17 cellular contexts compared by ENCODE assay signal in genomic region chr7:99561735-99562051, GRCh38. TPM values are rescaled to one million over a fixed set of nuclear protein-coding genes. Genes with fewer than 3 reads are reported as not detected.
DNase-seq lines count a peak whose midpoint lies in the region; ATAC-seq and TF ChIP-seq lines count a peak whose summit lies in the region.
"Had no signal": no experiment of that assay in that cellular context is flagged by ENCODE, and none has a peak within 500 bp of the region (broad histone marks: within the 10 kb centered on the region; RNA-seq: fewer than 3 reads in every experiment).

No MANE protein-coding gene starts in this region.

- peak overlapping the region; percentile 86 for H3K27ac ChIP-seq in HUES48 (ENCODE audit: low read depth, low read length)
- peak overlapping the region; percentile 75 for H3K27ac ChIP-seq in osteoblast (ENCODE audit: low read depth, low read length)
- no peak overlapping the region for H3K27ac ChIP-seq in tibial artery

- peaks cover 37% of the 10 kb centered on the region for H3K4me1 Mint-ChIP-seq in CD14-positive monocyte

- H3K4me3 ChIP-seq in HUES48 (ENCODE audit: low read depth, low read length) (no peak overlapping the region), epithelial cell of esophagus (ENCODE audit: low read length) (peak overlapping the region; percentile 30), osteoblast (ENCODE audit: insufficient read depth, low read length) (no peak overlapping the region), tibial artery (no peak overlapping the region)
- H3K4me3 ChIP-seq: left lung had no signal

- H3K4me3 Mint-ChIP-seq in CD14-positive monocyte: no peak overlapping the region
- H3K4me3 Mint-ChIP-seq: activated CD4-positive, alpha-beta T cell treated with anti-CD3 and anti-CD28 coated beads, Interleukin-2, amount 10 ng/mL, durations not matched to agents 7 days and 5 days had no signal

- H2AFZ ChIP-seq in osteoblast (ENCODE audit: low read length): no peak overlapping the region

- H3K36me3 Mint-ChIP-seq in CD14-positive monocyte: peaks cover 50 to 67% of the 10 kb centered on the region in 2 donors

- H3K4me2 ChIP-seq in osteoblast (ENCODE audit: insufficient read depth, low read length): no peak overlapping the region

- TF ChIP-seq CTCF in CD14-positive monocyte (IDR thresholded peaks at IDR 0.05): no peak
- no peak for TF ChIP-seq CTCF in epithelial cell of esophagus (IDR thresholded peaks at IDR 0.05; ENCODE audit: insufficient read depth, low read depth, low read length, missing control alignments)
- TF ChIP-seq CTCF in osteoblast (IDR thresholded peaks at IDR 0.05; ENCODE audit: extremely low read depth, low read depth, low read length): no peak
- no peak for TF ChIP-seq CTCF in tibial artery (IDR thresholded peaks at IDR 0.05)

- intact Hi-C loops in CD14-positive monocyte (cut with micrococcal nuclease) (no loop called here), tibial artery (cut with DNase I; ENCODE audit: low total_unique reads) (no loop called here)

- H3K27me3 ChIP-seq in HUES48 (ENCODE audit: control insufficient read depth, insufficient read depth, low read length) (no peaks in the 10 kb centered on the region), osteoblast (ENCODE audit: insufficient read depth, low read length) (no peaks in the 10 kb centered on the region), tibial artery (no peaks in the 10 kb centered on the region)
- H3K27me3 ChIP-seq: left lung had no signal

- DNase-seq in CD14-positive monocyte (ENCODE audit: low spot score) (no peak), epithelial cell of esophagus (ENCODE audit: low read depth) (no peak), osteoblast (ENCODE audit: insufficient read length, low spot score, missing footprints) (no peak), tibial artery (no peak), cerebellar cortex (ENCODE audit: low spot score) (no peak), putamen (ENCODE audit: low spot score) (no peak)
- DNase-seq: activated CD4-positive, alpha-beta T cell treated with anti-CD3 and anti-CD28 coated beads, Interleukin-2, amount 10 ng/mL, durations not matched to agents 7 days and 5 days; DMS79; GOT3; left lung; NCI-H1105; NCI-H226; right cardiac atrium; SHP77; stimulated activated CD4-positive, alpha-beta T cell treated with anti-CD3 and anti-CD28 coated beads, Interleukin-2, amount 100 ng/mL, for 48 hours had no signal

- no peaks in the 10 kb centered on the region for H3K9me3 Mint-ChIP-seq in CD14-positive monocyte
- H3K9me3 Mint-ChIP-seq: activated CD4-positive, alpha-beta T cell treated with anti-CD3 and anti-CD28 coated beads, Interleukin-2, amount 10 ng/mL, durations not matched to agents 7 days and 5 days had no signal

- H3K4me1 ChIP-seq in HUES48 (ENCODE audit: control insufficient read depth, insufficient read depth, low read length) (peaks cover 5% of the 10 kb centered on the region; the same call in 1 of the 2 replicates), osteoblast (ENCODE audit: insufficient read depth, low read length) (peaks cover 41% of the 10 kb centered on the region), tibial artery (peaks cover 0 to 37% (median 23%) of the 10 kb centered on the region in 4 donors)

- peak overlapping the region in 4 of 7 donors; percentile 76 to 91 (median 86) for H3K27ac Mint-ChIP-seq in CD14-positive monocyte

- ATAC-seq in GM21825 (IDR thresholded peaks at IDR 0.05; ENCODE audit: unreplicated experiment): no peak
- ATAC-seq: left lung, right cardiac atrium had no signal

- no peaks in the 10 kb centered on the region for H3K9me3 ChIP-seq in HUES48 (ENCODE audit: control insufficient read depth, insufficient read depth, low read length)
- H3K9me3 ChIP-seq in osteoblast (ENCODE audit: low read depth, low read length): no peaks in the 10 kb centered on the region
- H3K9me3 ChIP-seq in tibial artery: no peaks in the 10 kb centered on the region
- H3K9me3 ChIP-seq: left lung had no signal

- peaks cover 0 to 2% (median 0%) of the 10 kb centered on the region in 3 donors for H3K27me3 Mint-ChIP-seq in CD14-positive monocyte (ENCODE audit: low read depth in 3 of 3)
- H3K27me3 Mint-ChIP-seq: activated CD4-positive, alpha-beta T cell treated with anti-CD3 and anti-CD28 coated beads, Interleukin-2, amount 10 ng/mL, durations not matched to agents 7 days and 5 days had no signal

- H3K36me3 ChIP-seq in HUES48 (ENCODE audit: control insufficient read depth, insufficient read depth, low read length) (peaks cover 65% of the 10 kb centered on the region), osteoblast (ENCODE audit: insufficient read depth, low read length) (peaks cover 54% of the 10 kb centered on the region), tibial artery (peaks cover 45 to 67% (median 54%) of the 10 kb centered on the region in 3 donors)

- peaks cover 81% of the 10 kb centered on the region for H3K79me2 ChIP-seq in osteoblast (ENCODE audit: insufficient read depth, low read length)

- peaks cover 27% of the 10 kb centered on the region for H4K20me1 ChIP-seq in osteoblast (ENCODE audit: insufficient read depth, low read length)

- H3K9ac ChIP-seq in HUES48 (ENCODE audit: low read depth, low read length): no peak overlapping the region

RNA-seq across cellular contexts. Expression of gene ZNF655, which starts 3.3 kb away (rescaled TPM):
- 10 to 100 TPM; 61.6 to 62.2 TPM for polyA plus RNA-seq in CD14-positive monocyte
- total RNA-seq in osteoblast: 75.1 and 76.7 TPM in 2 replicates

RNA-seq across cellular contexts. Expression of gene FAM200A, which starts 9.8 kb away (rescaled TPM):
- polyA plus RNA-seq in CD14-positive monocyte: 1 to 10 TPM; 1.2 to 1.3 TPM
- 7.6 and 8.5 TPM in 2 replicates for total RNA-seq in osteoblast

RNA-seq across cellular contexts. Expression of gene TMEM225B, which starts 36.4 kb away (rescaled TPM):
- polyA plus RNA-seq in CD14-positive monocyte: under 1 TPM in 1 of 2 donors, not detected in 1; 0.20 TPM
- total RNA-seq in osteoblast: 0.29 and 0.72 TPM in 2 replicates

RNA-seq across cellular contexts. Expression of gene ZSCAN25, which starts 55.1 kb away (rescaled TPM):
- polyA plus RNA-seq in CD14-positive monocyte: 1 to 10 TPM; 4.3 to 6.1 TPM
- total RNA-seq in osteoblast: 11.9 and 12.7 TPM in 2 replicates

RNA-seq across cellular contexts. Expression of gene ZKSCAN5, which starts 57.2 kb away (rescaled TPM):
- polyA plus RNA-seq in CD14-positive monocyte: 1 to 10 TPM; 1.6 to 2.9 TPM
- total RNA-seq in osteoblast: 12.3 and 12.7 TPM in 2 replicates

Comparison
In these comparisons a context has a peak if more than half of its experiments do, and no peak if none do; other contexts are left out.
1. H3K27ac ChIP-seq: peak in HUES48 (single experiment) and osteoblast (single experiment); none in tibial artery (0 of 2).